In the genomic region with DNA sequence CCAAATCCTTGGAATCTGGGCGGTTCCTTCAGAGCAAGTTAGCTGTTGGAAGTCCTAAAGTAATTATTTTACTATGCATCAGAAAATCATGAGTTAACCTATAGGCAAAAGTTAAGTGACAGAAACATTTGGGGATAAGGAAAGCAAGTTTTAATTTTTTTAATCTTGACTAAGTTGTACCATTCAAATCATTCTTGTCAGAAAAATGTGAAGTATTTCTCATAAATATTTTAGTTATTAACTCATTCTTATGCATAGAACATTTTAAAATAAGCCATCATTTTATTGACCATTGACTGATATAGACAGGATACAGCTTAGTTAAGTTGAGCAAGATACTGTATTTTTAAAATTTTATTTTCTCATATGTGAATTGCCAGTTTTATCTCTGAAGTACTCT, we compare ENCODE assay signal across 28 cellular contexts.
"Had no signal": no experiment of that assay in that cellular context is flagged by ENCODE, and none has a peak within 500 bp of the region (broad histone marks: within the 10 kb centered on the region; RNA-seq: fewer than 3 reads in every experiment).

No MANE protein-coding gene starts in this region.

- H3K27ac ChIP-seq: brain microvascular endothelial cell, esophagus muscularis mucosa, foreskin keratinocyte, heart right ventricle, lower lobe of right lung, neural progenitor cell, right atrium auricular region, spleen, testis, transverse colon, WERI-Rb-1 had no signal

- FAIRE-seq: astrocyte, TTC549 had no signal

- DNase-seq: activated CD4-positive, alpha-beta memory T cell treated with anti-CD3 and anti-CD28 coated beads, Interleukin-2, amount 10 ng/mL, durations not matched to agents 7 days and 5 days; activated CD4-positive, alpha-beta T cell treated with anti-CD3 and anti-CD28 coated beads, Interleukin-2, amount 10 ng/mL, durations not matched to agents 24 days and 14 days; activated CD4-positive, CD25-positive, alpha-beta regulatory T cell treated with anti-CD3 and anti-CD28 coated beads, Interleukin-2, amount 50 U/mL, for 72 hours; activated gamma-delta T cell treated with Interleukin-2 at 50 U/mL for 16 hours; activated naive CD4-positive, alpha-beta T cell treated with anti-CD3 and anti-CD28 coated beads, Interleukin-2, amount 50 U/mL, for 16 hours; activated T-cell treated with anti-CD3 and anti-CD28 coated beads, Interleukin-2, amount 50 U/mL, for 4 hours; amniotic stem cell; brain microvascular endothelial cell; endodermal cell; foreskin keratinocyte; heart right ventricle; kidney glomerular epithelial cell; lower lobe of right lung; mesendoderm; natural killer cell; occipital lobe; spleen; stimulated activated naive CD4-positive, alpha-beta T cell treated with Interleukin-2 at 50 U/mL for 16 hours; testis; transverse colon; WERI-Rb-1 had no signal

- ATAC-seq: activated T-cell treated with anti-CD3 and anti-CD28 coated beads, Interleukin-2, amount 50 U/mL, for 4 hours; activated T-helper 17 cell treated with anti-CD3 and anti-CD28 coated beads, Interleukin-2, amount 50 U/mL, for 72 hours; foreskin keratinocyte; heart right ventricle; left lobe of liver; lower lobe of right lung; natural killer cell had no signal
